Comparison of ENCODE assay signal across 20 cellular contexts in the genomic region with DNA sequence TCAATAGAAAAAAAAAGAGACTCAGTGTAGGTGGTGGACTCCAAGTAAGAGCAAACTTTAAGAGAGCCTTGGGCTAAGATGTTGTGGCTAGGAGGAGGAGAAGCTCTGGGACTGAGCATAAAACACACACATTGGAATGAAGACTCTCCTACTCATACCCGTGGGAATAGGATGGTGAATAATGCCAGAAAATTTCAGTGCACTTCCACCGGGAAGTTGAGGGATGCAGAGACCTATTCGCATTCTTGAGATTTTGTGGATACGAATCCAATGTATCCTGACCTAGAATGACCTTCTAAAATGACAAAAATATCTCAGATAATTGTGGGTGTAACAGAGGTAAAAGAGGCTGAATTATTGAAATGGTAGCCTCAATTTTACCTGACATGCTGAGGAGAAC.
DNase-seq lines count a peak whose midpoint lies in the region; ATAC-seq and TF ChIP-seq lines count a peak whose summit lies in the region.
"Had no signal": no experiment of that assay in that cellular context is flagged by ENCODE, and none has a peak within 500 bp of the region (broad histone marks: within the 10 kb centered on the region; RNA-seq: fewer than 3 reads in every experiment).

No MANE protein-coding gene starts in this region.

- no peaks in the 10 kb centered on the region for H3K36me3 Mint-ChIP-seq in activated T-helper 17 cell treated with anti-CD3 and anti-CD28 coated beads, Interleukin-2, amount 50 U/mL, for 72 hours (ENCODE audit: low read depth)
- H3K36me3 Mint-ChIP-seq in immature natural killer cell: no peaks in the 10 kb centered on the region
- H3K36me3 Mint-ChIP-seq: activated naive CD8-positive, alpha-beta T cell treated with anti-CD3 and anti-CD28 coated beads, Interleukin-2, amount 10 ng/mL, durations not matched to agents 7 days and 5 days had no signal

- BruUV-seq in PC-3 (replicated peaks; lab: Mats Ljungman, UMichigan): no TSS peak

- no peaks in the 10 kb centered on the region for H3K4me1 ChIP-seq in PC-3 (ENCODE audit: insufficient read depth, low read length)
- H3K4me1 ChIP-seq in mesodermal cell (ENCODE audit: control insufficient read depth, insufficient read depth, low read length, poor library complexity, severe bottlenecking): peaks cover 11% of the 10 kb centered on the region
- H3K4me1 ChIP-seq in left lung: no peaks in the 10 kb centered on the region
- H3K4me1 ChIP-seq: BE2C, parathyroid adenoma, Peyer's patch had no signal

- ATAC-seq in PC-3 (no peak), left lung (no peak), GM18498 (IDR thresholded peaks at IDR 0.05; ENCODE audit: unreplicated experiment) (no peak)
- ATAC-seq in activated T-helper 17 cell treated with anti-CD3 and anti-CD28 coated beads, Interleukin-2, amount 50 U/mL, for 72 hours (replicated peaks): no peak
- ATAC-seq: esophagus mucosa had no signal

- no peaks in the 10 kb centered on the region for H3K79me2 ChIP-seq in PC-3 (ENCODE audit: low read length)
- H3K79me2 ChIP-seq: parathyroid adenoma had no signal

- peak; percentile 89 for DNase-seq in BJ (ENCODE audit: low read depth)
- DNase-seq in PC-3: peak; percentile 21
- DNase-seq in dermis blood vessel endothelial cell: peak; percentile 24
- no peak for DNase-seq in immature natural killer cell
- DNase-seq in left lung: no peak
- DNase-seq: activated naive CD8-positive, alpha-beta T cell treated with anti-CD3 and anti-CD28 coated beads, Interleukin-2, amount 10 ng/mL, durations not matched to agents 7 days and 5 days; BE2C; DMS53; midbrain; NCI-H1694 treated with DMSO at 0.1 percent for 48 hours; NCI-H526 treated with DMSO at 0.1 percent for 48 hours; Peyer's patch had no signal

- TF ChIP-seq CTCF in BJ (IDR thresholded peaks at IDR 0.05; ENCODE audit: insufficient read depth, low read depth, low read length): no peak
- no peak for TF ChIP-seq CTCF in PC-3 (conservative IDR thresholded peaks at IDR 0.05; ENCODE audit: low read depth, low read length)
- TF ChIP-seq CTCF in left lung (IDR thresholded peaks at IDR 0.05): no peak

- POLR2A ChIA-PET in BJ (lab: Charles Lee) (interaction anchor here (0.5 kb wide), 1 partner anchor 47 kb away, joined by 4 read pairs; no protein-coding TSS in a partner anchor), PC-3 (lab: Charles Lee; ENCODE audit: unreplicated experiment) (no interaction called here)

- WGBS in mesodermal cell (ENCODE audit: insufficient coverage in 2 of 2), 2 experiments: 75% methylated on average over 2 of the region's 4 CpGs; no CpG with 5 or more reads in 1 of the 2 experiments

- H3K36me3 ChIP-seq in BJ (ENCODE audit: control insufficient read depth, insufficient read depth, low read length) (no peaks in the 10 kb centered on the region), PC-3 (ENCODE audit: low read depth, low read length) (no peaks in the 10 kb centered on the region), mesodermal cell (ENCODE audit: control insufficient read depth, insufficient read depth, low read length) (no peaks in the 10 kb centered on the region), left lung (no peaks in the 10 kb centered on the region)
- H3K36me3 ChIP-seq: BE2C, Peyer's patch had no signal

- H3K27me3 Mint-ChIP-seq in activated T-helper 17 cell treated with anti-CD3 and anti-CD28 coated beads, Interleukin-2, amount 50 U/mL, for 72 hours: no peaks in the 10 kb centered on the region
- no peaks in the 10 kb centered on the region for H3K27me3 Mint-ChIP-seq in immature natural killer cell (ENCODE audit: low read depth in 3 of 3)
- H3K27me3 Mint-ChIP-seq: activated naive CD8-positive, alpha-beta T cell treated with anti-CD3 and anti-CD28 coated beads, Interleukin-2, amount 10 ng/mL, durations not matched to agents 7 days and 5 days had no signal

- H2AFZ ChIP-seq in PC-3 (ENCODE audit: low read length): no peak overlapping the region
- H2AFZ ChIP-seq: parathyroid adenoma had no signal

- H3K9me3 ChIP-seq in PC-3 (ENCODE audit: low read length) (peaks cover 6% of the 10 kb centered on the region; the same call in 1 of the 2 replicates), mesodermal cell (ENCODE audit: control insufficient read depth, low read length) (no peaks in the 10 kb centered on the region), left lung (peaks cover 0 to 17% of the 10 kb centered on the region in 2 donors)
- H3K9me3 ChIP-seq: BE2C, Peyer's patch had no signal

- H3K9ac ChIP-seq in PC-3 (ENCODE audit: low read length): no peak overlapping the region
- H3K9ac ChIP-seq: parathyroid adenoma had no signal

- no peaks in the 10 kb centered on the region for H3F3A ChIP-seq in PC-3 (ENCODE audit: low read length, unreplicated experiment)

- H3K4me3 Mint-ChIP-seq in activated T-helper 17 cell treated with anti-CD3 and anti-CD28 coated beads, Interleukin-2, amount 50 U/mL, for 72 hours: no peak overlapping the region
- H3K4me3 Mint-ChIP-seq in immature natural killer cell: no peak overlapping the region
- H3K4me3 Mint-ChIP-seq: activated naive CD8-positive, alpha-beta T cell treated with anti-CD3 and anti-CD28 coated beads, Interleukin-2, amount 10 ng/mL, durations not matched to agents 7 days and 5 days; T-helper 1 cell treated with Interleukin-12 subunit alpha and Interleukin-12 subunit beta and Interleukin-4 antibody, amounts not matched to agents 30 μg/mL and 1 μg/mL, for 36 hours had no signal

- H3K4me3 ChIP-seq in BJ (ENCODE audit: low read depth, low read length) (no peak overlapping the region), PC-3 (ENCODE audit: low read length) (no peak overlapping the region), mesodermal cell (ENCODE audit: extremely low read depth, insufficient read depth, low read length, poor library complexity, severe bottlenecking) (no peak overlapping the region), left lung (no peak overlapping the region)
- H3K4me3 ChIP-seq: coronary artery, Peyer's patch had no signal

- H3K9me3 Mint-ChIP-seq in activated T-helper 17 cell treated with anti-CD3 and anti-CD28 coated beads, Interleukin-2, amount 50 U/mL, for 72 hours: peaks cover 7% of the 10 kb centered on the region
- H3K9me3 Mint-ChIP-seq in immature natural killer cell: peaks cover 14 to 55% (median 26%) of the 10 kb centered on the region in 6 donors
- H3K9me3 Mint-ChIP-seq: activated naive CD8-positive, alpha-beta T cell treated with anti-CD3 and anti-CD28 coated beads, Interleukin-2, amount 10 ng/mL, durations not matched to agents 7 days and 5 days; T-helper 1 cell treated with Interleukin-12 subunit alpha and Interleukin-12 subunit beta and Interleukin-4 antibody, amounts not matched to agents 30 μg/mL and 1 μg/mL, for 36 hours had no signal

- H4K20me1 ChIP-seq in PC-3 (ENCODE audit: low read length): no peaks in the 10 kb centered on the region

- H3K27ac ChIP-seq in PC-3 (ENCODE audit: low read length): no peak overlapping the region
- H3K27ac ChIP-seq in mesodermal cell (ENCODE audit: low read depth, low read length, severe bottlenecking): peak overlapping the region; percentile 67
- H3K27ac ChIP-seq in left lung: no peak overlapping the region
- H3K27ac ChIP-seq: coronary artery, HL-60, parathyroid adenoma, Peyer's patch had no signal

- H3K4me2 ChIP-seq in PC-3 (ENCODE audit: low read length): no peak overlapping the region

- H3K4me1 Mint-ChIP-seq in activated T-helper 17 cell treated with anti-CD3 and anti-CD28 coated beads, Interleukin-2, amount 50 U/mL, for 72 hours: no peaks in the 10 kb centered on the region
- H3K4me1 Mint-ChIP-seq in immature natural killer cell: no peaks in the 10 kb centered on the region
- H3K4me1 Mint-ChIP-seq: activated naive CD8-positive, alpha-beta T cell treated with anti-CD3 and anti-CD28 coated beads, Interleukin-2, amount 10 ng/mL, durations not matched to agents 7 days and 5 days had no signal

- CTCF ChIA-PET in BJ (lab: Yijun Ruan, JAX): no interaction called here
- CTCF ChIA-PET in PC-3 (lab: Charles Lee): no interaction called here

- H3K27me3 ChIP-seq in BJ (ENCODE audit: control insufficient read depth, insufficient read depth, low read length) (no peaks in the 10 kb centered on the region), PC-3 (ENCODE audit: low read length) (no peaks in the 10 kb centered on the region), left lung (no peaks in the 10 kb centered on the region)
- H3K27me3 ChIP-seq: BE2C, Peyer's patch had no signal

- intact Hi-C loops in PC-3 (cut with micrococcal nuclease): no loop called here
- intact Hi-C loops in left lung (cut with DNase I): no loop called here

- no peaks in the 10 kb centered on the region for H3K9me2 ChIP-seq in PC-3 (replicated peaks; ENCODE audit: low read length)

- H3K27ac Mint-ChIP-seq in activated T-helper 17 cell treated with anti-CD3 and anti-CD28 coated beads, Interleukin-2, amount 50 U/mL, for 72 hours: no peak overlapping the region
- no peak overlapping the region for H3K27ac Mint-ChIP-seq in immature natural killer cell
- H3K27ac Mint-ChIP-seq: activated naive CD8-positive, alpha-beta T cell treated with anti-CD3 and anti-CD28 coated beads, Interleukin-2, amount 10 ng/mL, durations not matched to agents 7 days and 5 days; T-helper 1 cell treated with Interleukin-12 subunit alpha and Interleukin-12 subunit beta and Interleukin-4 antibody, amounts not matched to agents 30 μg/mL and 1 μg/mL, for 36 hours had no signal

Comparison
In these comparisons a context has a peak if more than half of its experiments do, and no peak if none do; other contexts are left out.
1. DNase-seq: peak in BJ (single experiment), PC-3 (single experiment) and dermis blood vessel endothelial cell (single experiment); none in immature natural killer cell (0 of 3) and left lung (0 of 2).